In the genomic region with DNA sequence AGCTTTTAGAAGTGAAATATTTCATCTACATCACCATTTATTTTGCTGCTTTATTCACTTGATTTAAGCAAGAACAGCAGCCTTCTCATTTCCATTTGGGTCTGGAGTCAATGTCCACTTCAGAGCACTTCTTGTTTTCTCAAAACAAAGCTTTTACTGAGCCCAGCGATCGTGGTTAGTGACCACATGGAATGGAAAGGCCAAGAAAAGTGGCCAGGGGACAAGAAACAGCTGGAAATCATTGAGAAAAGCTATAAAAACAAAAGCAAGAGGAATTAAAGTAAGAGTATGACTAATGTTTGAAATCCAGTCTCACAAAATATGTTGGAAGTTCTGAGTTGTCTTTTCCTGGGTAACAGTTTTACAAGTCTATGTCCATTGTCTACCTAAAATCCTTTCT, we compare ENCODE assay signal across 26 cellular contexts.
DNase-seq lines count a peak whose midpoint lies in the region; ATAC-seq and TF ChIP-seq lines count a peak whose summit lies in the region.
"Had no signal": no experiment of that assay in that cellular context is flagged by ENCODE, and none has a peak within 500 bp of the region (broad histone marks: within the 10 kb centered on the region; RNA-seq: fewer than 3 reads in every experiment).

No MANE protein-coding gene starts in this region.

- DNase-seq in AG10803 (ENCODE audit: low read depth) (peak; percentile 73), LHCN-M2 (ENCODE audit: low read depth) (peak; percentile 89), epidermal melanocyte (ENCODE audit: insufficient read length, low spot score) (peak; percentile 46), pons (ENCODE audit: low spot score) (peak; percentile 8), glutamatergic neuron (no peak)
- DNase-seq: activated CD8-positive, alpha-beta memory T cell treated with anti-CD3 and anti-CD28 coated beads for 24 hours; activated T-cell treated with anti-CD3 and anti-CD28 coated beads, Interleukin-2, amount 50 U/mL, for 72 hours; COR-L47; kidney glomerular epithelial cell; NCI-H1105 treated with DMSO at 0.1 percent for 48 hours; NCI-H2171; NCI-H82; stimulated activated naive CD8-positive, alpha-beta T cell treated with anti-CD3 and anti-CD28 coated beads, Interleukin-15, Interleukin-2, amounts not matched to agents 100 U/mL and 50 U/mL, for 24 hours; T-helper 9 cell; upper lobe of left lung had no signal

- H3K9me3 Mint-ChIP-seq in stimulated activated memory B cell treated with anti-CD40 and anti-IgM and Interleukin-4, amounts not matched to agents 10 μg/mL and 1 μg/mL and 100 μg/mL, for 72 hours, result peaks cover 4% of the 10 kb centered on the region
- H3K9me3 Mint-ChIP-seq in glutamatergic neuron (ENCODE audit: unreplicated experiment), result peaks cover 1% of the 10 kb centered on the region

- H3K27ac Mint-ChIP-seq in stimulated activated memory B cell treated with anti-CD40 and anti-IgM and Interleukin-4, amounts not matched to agents 10 μg/mL and 1 μg/mL and 100 μg/mL, for 72 hours, result no peak overlapping the region
- no peak overlapping the region for H3K27ac Mint-ChIP-seq in glutamatergic neuron (ENCODE audit: unreplicated experiment)
- H3K27ac Mint-ChIP-seq: activated naive CD4-positive, alpha-beta T cell treated with anti-CD3 and anti-CD28 coated beads, Interleukin-2, amount 50 U/mL, for 72 hours; activated T-cell treated with anti-CD3 and anti-CD28 coated beads, Interleukin-2, amount 50 U/mL, for 72 hours; natural killer cell treated with Interleukin-12 subunit alpha and Interleukin-12 subunit beta and Interleukin-15 and Interleukin-18, amount 100 ng/mL, for 72 hours; progenitor cell of endocrine pancreas had no signal

- H3K4me1 Mint-ChIP-seq in stimulated activated memory B cell treated with anti-CD40 and anti-IgM and Interleukin-4, amounts not matched to agents 10 μg/mL and 1 μg/mL and 100 μg/mL, for 72 hours, result no peaks in the 10 kb centered on the region
- H3K4me1 Mint-ChIP-seq in glutamatergic neuron (ENCODE audit: low read depth, unreplicated experiment), result no peaks in the 10 kb centered on the region

- ATAC-seq in GM19467 (IDR thresholded peaks at IDR 0.05; ENCODE audit: unreplicated experiment), result no peak
- ATAC-seq in HG03354 (IDR thresholded peaks at IDR 0.05; ENCODE audit: poor library complexity, severe bottlenecking, unreplicated experiment), result no peak
- no peak for ATAC-seq in stimulated activated memory B cell treated with anti-CD40 and anti-IgM and Interleukin-4, amounts not matched to agents 10 μg/mL and 1 μg/mL and 100 μg/mL, for 72 hours
- ATAC-seq: activated CD4-positive, CD25-positive, alpha-beta regulatory T cell treated with anti-CD3 and anti-CD28 coated beads, Interleukin-2, amount 50 U/mL, for 24 hours; activated naive CD4-positive, alpha-beta T cell treated with anti-CD3 and anti-CD28 coated beads, Interleukin-2, amount 50 U/mL, for 72 hours; activated T-cell treated with anti-CD3 and anti-CD28 coated beads, Interleukin-2, amount 50 U/mL, for 72 hours; esophagus mucosa; GM12878; natural killer cell treated with Interleukin-12 subunit alpha and Interleukin-12 subunit beta and Interleukin-15 and Interleukin-18, amount 100 ng/mL, for 72 hours; Panc1; stimulated activated naive CD8-positive, alpha-beta T cell treated with anti-CD3 and anti-CD28 coated beads, Interleukin-15, Interleukin-2, amounts not matched to agents 100 U/mL and 50 U/mL, for 24 hours had no signal

- H3K27me3 Mint-ChIP-seq in stimulated activated memory B cell treated with anti-CD40 and anti-IgM and Interleukin-4, amounts not matched to agents 10 μg/mL and 1 μg/mL and 100 μg/mL, for 72 hours, result no peaks in the 10 kb centered on the region
- H3K27me3 Mint-ChIP-seq in glutamatergic neuron (ENCODE audit: unreplicated experiment), result no peaks in the 10 kb centered on the region
- H3K27me3 Mint-ChIP-seq: natural killer cell treated with Interleukin-12 subunit alpha and Interleukin-12 subunit beta and Interleukin-15 and Interleukin-18, amount 100 ng/mL, for 72 hours; progenitor cell of endocrine pancreas had no signal

- H3K4me3 Mint-ChIP-seq in stimulated activated memory B cell treated with anti-CD40 and anti-IgM and Interleukin-4, amounts not matched to agents 10 μg/mL and 1 μg/mL and 100 μg/mL, for 72 hours, result no peak overlapping the region
- no peak overlapping the region for H3K4me3 Mint-ChIP-seq in glutamatergic neuron (ENCODE audit: unreplicated experiment)
- H3K4me3 Mint-ChIP-seq: activated T-cell treated with anti-CD3 and anti-CD28 coated beads, Interleukin-2, amount 50 U/mL, for 72 hours; natural killer cell treated with Interleukin-12 subunit alpha and Interleukin-12 subunit beta and Interleukin-15 and Interleukin-18, amount 100 ng/mL, for 72 hours had no signal

- H3K36me3 Mint-ChIP-seq in stimulated activated memory B cell treated with anti-CD40 and anti-IgM and Interleukin-4, amounts not matched to agents 10 μg/mL and 1 μg/mL and 100 μg/mL, for 72 hours, result no peaks in the 10 kb centered on the region
- H3K36me3 Mint-ChIP-seq in glutamatergic neuron (ENCODE audit: unreplicated experiment), result no peaks in the 10 kb centered on the region

- TF ChIP-seq CTCF in AG10803 (conservative IDR thresholded peaks at IDR 0.05; ENCODE audit: low read length) (no peak), glutamatergic neuron (IDR thresholded peaks at IDR 0.05; ENCODE audit: partially characterized antibody, unreplicated experiment) (no peak)

- H3K4me3 ChIP-seq in AG10803 (ENCODE audit: low read length), result no peak overlapping the region
- H3K4me3 ChIP-seq: GM12878, SK-N-MC, upper lobe of left lung had no signal
